8 cellular contexts compared by ENCODE assay signal in the genomic region with DNA sequence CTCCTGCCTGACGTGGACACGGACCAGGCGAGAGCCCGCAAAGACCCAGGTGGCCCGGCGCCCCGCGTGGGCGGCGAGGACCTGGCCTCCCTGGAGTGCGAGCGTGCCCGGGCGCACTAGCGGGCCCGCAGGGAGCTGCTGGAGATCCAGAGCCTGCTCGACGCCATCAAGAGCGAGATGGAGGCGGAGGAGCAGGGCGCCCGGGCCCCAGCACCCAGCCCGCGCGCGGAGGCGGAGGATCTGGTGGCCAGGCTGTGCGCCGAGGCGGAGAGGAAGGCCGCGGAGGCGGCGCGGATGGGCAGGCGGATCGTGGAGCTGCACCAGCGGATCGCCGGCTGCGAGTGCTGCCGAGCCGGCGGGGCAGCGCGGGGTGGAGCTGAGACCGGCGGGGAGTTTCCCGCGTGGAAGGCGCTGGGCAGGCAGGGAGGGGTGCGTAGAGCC. TPM values are rescaled to one million over a fixed set of nuclear protein-coding genes. Genes with fewer than 3 reads are reported as not detected.
DNase-seq lines count a peak whose midpoint lies in the region; ATAC-seq and TF ChIP-seq lines count a peak whose summit lies in the region.

No MANE protein-coding gene starts in this region.

- DNase-seq in activated T-helper 2 cell treated with anti-CD3 and anti-CD28 coated beads, Interferon-gamma antibody, Interleukin-2, Interleukin-4, amounts not matched to agents 10 μg/mL and 5 μg/mL and 100 μg/mL, durations not matched to agents 14 hours and 24 hours and 36 hours (ENCODE audit: low spot score): no peak
- DNase-seq in glomerular visceral epithelial cell (ENCODE audit: extremely low spot score) (peak; percentile 33), retina (peak; percentile 76), Caco-2 (no peak), NCI-H2029 treated with DMSO at 0.1 percent for 48 hours (lab: John Stamatoyannopoulos, UW) (no peak), NCI-H1417 treated with DMSO at 0.1 percent for 48 hours (lab: John Stamatoyannopoulos, UW) (no peak), HuH-7 (ENCODE audit: low spot score) (no peak)

- no peaks in the 10 kb centered on the region for H3K9me3 ChIP-seq in Caco-2

- ATAC-seq in GM19351 (IDR thresholded peaks at IDR 0.05; ENCODE audit: unreplicated experiment): peak; percentile 69

- peaks cover 32% of the 10 kb centered on the region for H3K27me3 Mint-ChIP-seq in activated T-helper 2 cell treated with anti-CD3 and anti-CD28 coated beads, Interferon-gamma antibody, Interleukin-2, Interleukin-4, amounts not matched to agents 10 μg/mL and 5 μg/mL and 100 μg/mL, durations not matched to agents 14 hours and 24 hours and 36 hours (ENCODE audit: low read depth)
- H3K27me3 Mint-ChIP-seq in Caco-2 (ENCODE audit: insufficient read depth, unreplicated experiment): no peaks in the 10 kb centered on the region

- H3K4me1 ChIP-seq in Caco-2: no peaks in the 10 kb centered on the region

- H3K27me3 ChIP-seq in Caco-2 (replicated peaks; ENCODE audit: control insufficient read depth, insufficient read depth, low read length): no peaks in the 10 kb centered on the region

- POLR2A ChIA-PET in Caco-2 (lab: Charles Lee): no interaction called here

- BruUV-seq in Caco-2 (replicated peaks; lab: Mats Ljungman, UMichigan): no TSS peak

- TF ChIP-seq CTCF in Caco-2 (IDR thresholded peaks at IDR 0.05; ENCODE audit: insufficient read depth in 1 of 2, low read depth in 1 of 2, low read length in 1 of 2, severe bottlenecking in 1 of 2, unreplicated experiment in 1 of 2): no peak

- no peaks in the 10 kb centered on the region for H3K36me3 ChIP-seq in Caco-2 (ENCODE audit: control insufficient read depth, insufficient read depth, low read length)

- H3K27ac Mint-ChIP-seq in activated T-helper 2 cell treated with anti-CD3 and anti-CD28 coated beads, Interferon-gamma antibody, Interleukin-2, Interleukin-4, amounts not matched to agents 10 μg/mL and 5 μg/mL and 100 μg/mL, durations not matched to agents 14 hours and 24 hours and 36 hours: no peak overlapping the region
- H3K27ac Mint-ChIP-seq in Caco-2 (ENCODE audit: unreplicated experiment): no peak overlapping the region

- H3K9me3 Mint-ChIP-seq in activated T-helper 2 cell treated with anti-CD3 and anti-CD28 coated beads, Interferon-gamma antibody, Interleukin-2, Interleukin-4, amounts not matched to agents 10 μg/mL and 5 μg/mL and 100 μg/mL, durations not matched to agents 14 hours and 24 hours and 36 hours: peaks cover 4% of the 10 kb centered on the region
- H3K9me3 Mint-ChIP-seq in Caco-2 (ENCODE audit: unreplicated experiment): no peaks in the 10 kb centered on the region

- H3K4me3 ChIP-seq in Caco-2 (ENCODE audit: low read depth, low read length): no peak overlapping the region

- H3K4me1 Mint-ChIP-seq in activated T-helper 2 cell treated with anti-CD3 and anti-CD28 coated beads, Interferon-gamma antibody, Interleukin-2, Interleukin-4, amounts not matched to agents 10 μg/mL and 5 μg/mL and 100 μg/mL, durations not matched to agents 14 hours and 24 hours and 36 hours (ENCODE audit: low read depth): peaks cover 6% of the 10 kb centered on the region
- no peaks in the 10 kb centered on the region for H3K4me1 Mint-ChIP-seq in Caco-2 (ENCODE audit: low read depth, unreplicated experiment)

- CTCF ChIA-PET in Caco-2 (lab: Charles Lee): no interaction called here

- intact Hi-C loops in activated T-helper 2 cell treated with anti-CD3 and anti-CD28 coated beads, Interferon-gamma antibody, Interleukin-2, Interleukin-4, amounts not matched to agents 10 μg/mL and 5 μg/mL and 100 μg/mL, durations not matched to agents 14 hours and 24 hours and 36 hours (cut with micrococcal nuclease): loop anchor here (5.0 kb wide), 1 partner anchor 1544 kb away; no protein-coding TSS in a partner anchor
- intact Hi-C loops in Caco-2 (cut with micrococcal nuclease; ENCODE audit: unreplicated experiment): no loop called here

- no peaks in the 10 kb centered on the region for H3K36me3 Mint-ChIP-seq in activated T-helper 2 cell treated with anti-CD3 and anti-CD28 coated beads, Interferon-gamma antibody, Interleukin-2, Interleukin-4, amounts not matched to agents 10 μg/mL and 5 μg/mL and 100 μg/mL, durations not matched to agents 14 hours and 24 hours and 36 hours (ENCODE audit: low read depth)
- H3K36me3 Mint-ChIP-seq in Caco-2 (ENCODE audit: insufficient read depth, unreplicated experiment): no peaks in the 10 kb centered on the region

- peak overlapping the region; percentile 21 for H3K4me3 Mint-ChIP-seq in activated T-helper 2 cell treated with anti-CD3 and anti-CD28 coated beads, Interferon-gamma antibody, Interleukin-2, Interleukin-4, amounts not matched to agents 10 μg/mL and 5 μg/mL and 100 μg/mL, durations not matched to agents 14 hours and 24 hours and 36 hours (ENCODE audit: low read depth)
- H3K4me3 Mint-ChIP-seq in Caco-2 (ENCODE audit: unreplicated experiment): no peak overlapping the region

RNA-seq across cellular contexts. Expression of gene MRFAP1, which starts 18.2 kb away (rescaled TPM):
- 105 TPM in 2 replicates for total RNA-seq in activated T-helper 2 cell treated with anti-CD3 and anti-CD28 coated beads, Interferon-gamma antibody, Interleukin-2, Interleukin-4, amounts not matched to agents 10 μg/mL and 5 μg/mL and 100 μg/mL, durations not matched to agents 14 hours and 24 hours and 36 hours
- total RNA-seq in Caco-2 (2022): 245 and 254 TPM in 2 replicates

RNA-seq across cellular contexts. Expression of gene S100P, which starts 35.0 kb away (rescaled TPM):
- 3.4 and 5.8 TPM in 2 replicates for total RNA-seq in activated T-helper 2 cell treated with anti-CD3 and anti-CD28 coated beads, Interferon-gamma antibody, Interleukin-2, Interleukin-4, amounts not matched to agents 10 μg/mL and 5 μg/mL and 100 μg/mL, durations not matched to agents 14 hours and 24 hours and 36 hours
- 70.8 and 96.9 TPM in 2 replicates for total RNA-seq in Caco-2 (2022)

RNA-seq across cellular contexts. Expression of gene MRFAP1L1, which starts 51.0 kb away (rescaled TPM):
- total RNA-seq in activated T-helper 2 cell treated with anti-CD3 and anti-CD28 coated beads, Interferon-gamma antibody, Interleukin-2, Interleukin-4, amounts not matched to agents 10 μg/mL and 5 μg/mL and 100 μg/mL, durations not matched to agents 14 hours and 24 hours and 36 hours: 46.6 and 49.6 TPM in 2 replicates
- total RNA-seq in Caco-2 (2022): 46.4 and 47.5 TPM in 2 replicates

RNA-seq across cellular contexts. Expression of gene BLOC1S4, which starts 57.3 kb away (rescaled TPM):
- total RNA-seq in activated T-helper 2 cell treated with anti-CD3 and anti-CD28 coated beads, Interferon-gamma antibody, Interleukin-2, Interleukin-4, amounts not matched to agents 10 μg/mL and 5 μg/mL and 100 μg/mL, durations not matched to agents 14 hours and 24 hours and 36 hours: 18.2 and 20.8 TPM in 2 replicates
- 16.6 and 17.2 TPM in 2 replicates for total RNA-seq in Caco-2 (2022)

Comparison
In these comparisons a context has a peak if more than half of its experiments do, and no peak if none do; other contexts are left out.
1. DNase-seq: peak in glomerular visceral epithelial cell (single experiment) and retina (single experiment); none in activated T-helper 2 cell treated with anti-CD3 and anti-CD28 coated beads, Interferon-gamma antibody, Interleukin-2, Interleukin-4, amounts not matched to agents 10 μg/mL and 5 μg/mL and 100 μg/mL, durations not matched to agents 14 hours and 24 hours and 36 hours (single experiment), Caco-2 (0 of 2), NCI-H2029 treated with DMSO at 0.1 percent for 48 hours (single experiment), NCI-H1417 treated with DMSO at 0.1 percent for 48 hours (single experiment) and HuH-7 (single experiment).
2. RNA of gene S100P, which starts 35.0 kb away (total RNA-seq): 70.8 to 96.9 TPM in Caco-2; 3.4 to 5.8 TPM in activated T-helper 2 cell treated with anti-CD3 and anti-CD28 coated beads, Interferon-gamma antibody, Interleukin-2, Interleukin-4, amounts not matched to agents 10 μg/mL and 5 μg/mL and 100 μg/mL, durations not matched to agents 14 hours and 24 hours and 36 hours; every median in the first group is over 10 times any median in the second.